ENCODE assay signal across 19 cellular contexts in genomic region chr11:13271060-13271693, GRCh38.
"Had no signal": no experiment of that assay in that cellular context is flagged by ENCODE, and none has a peak within 500 bp of the region (broad histone marks: within the 10 kb centered on the region; RNA-seq: fewer than 3 reads in every experiment).

No MANE protein-coding gene starts in this region.

- H3K4me3 Mint-ChIP-seq: activated naive CD4-positive, alpha-beta T cell treated with anti-CD3 and anti-CD28 coated beads, Interleukin-2, amount 10 ng/mL, durations not matched to agents 7 days and 5 days; dendritic cell treated with granulocyte-macrophage colony-stimulating factor and Interleukin-4, amounts not matched to agents 40 ng/mL and 50 ng/mL, for 4 days; naive thymus-derived CD8-positive, alpha-beta T cell had no signal

- H3K27ac ChIP-seq: heart right ventricle, left lung, spleen, testis, upper lobe of left lung had no signal

- H3K27ac Mint-ChIP-seq: activated naive CD4-positive, alpha-beta T cell treated with anti-CD3 and anti-CD28 coated beads, Interleukin-2, amount 10 ng/mL, durations not matched to agents 7 days and 5 days; dendritic cell treated with granulocyte-macrophage colony-stimulating factor and Interleukin-4, amounts not matched to agents 40 ng/mL and 50 ng/mL, for 4 days; naive thymus-derived CD8-positive, alpha-beta T cell; progenitor cell of endocrine pancreas had no signal

- DNase-seq: activated effector memory CD4-positive, alpha-beta T cell treated with anti-CD3 and anti-CD28 coated beads, Interleukin-2, amount 50 U/mL, for 16 hours; activated naive CD4-positive, alpha-beta T cell treated with anti-CD3 and anti-CD28 coated beads, Interleukin-2, amount 10 ng/mL, durations not matched to agents 7 days and 5 days; amygdala; effector CD4-positive, alpha-beta T cell; heart right ventricle; left lung; naive thymus-derived CD8-positive, alpha-beta T cell; retina; spleen; stimulated activated CD4-positive, alpha-beta T cell treated with anti-CD3 and anti-CD28 coated beads, Interleukin-4, amount 100 ng/mL, for 1 hour; stimulated activated naive CD4-positive, alpha-beta T cell; T-helper 1 cell; testis; upper lobe of left lung had no signal

- ATAC-seq: heart right ventricle; left lung; naive thymus-derived CD8-positive, alpha-beta T cell had no signal

- H3K36me3 ChIP-seq: heart right ventricle, left lung, spleen, upper lobe of left lung had no signal

- H3K36me3 Mint-ChIP-seq: activated naive CD4-positive, alpha-beta T cell treated with anti-CD3 and anti-CD28 coated beads, Interleukin-2, amount 10 ng/mL, durations not matched to agents 7 days and 5 days; naive thymus-derived CD8-positive, alpha-beta T cell had no signal

- H3K4me3 ChIP-seq: heart right ventricle, left lung, lung, spleen, testis, upper lobe of left lung had no signal

- H3K9me3 Mint-ChIP-seq: activated naive CD4-positive, alpha-beta T cell treated with anti-CD3 and anti-CD28 coated beads, Interleukin-2, amount 10 ng/mL, durations not matched to agents 7 days and 5 days; dendritic cell treated with granulocyte-macrophage colony-stimulating factor and Interleukin-4, amounts not matched to agents 40 ng/mL and 50 ng/mL, for 4 days; naive thymus-derived CD8-positive, alpha-beta T cell had no signal

- H3K4me1 ChIP-seq: left lung, testis had no signal

- H3K27me3 ChIP-seq: testis, upper lobe of left lung had no signal

- H3K9me3 ChIP-seq: heart right ventricle, left lung, spleen, testis, upper lobe of left lung had no signal

- FAIRE-seq: endometrium, TTC549 had no signal
